In the genomic region with DNA sequence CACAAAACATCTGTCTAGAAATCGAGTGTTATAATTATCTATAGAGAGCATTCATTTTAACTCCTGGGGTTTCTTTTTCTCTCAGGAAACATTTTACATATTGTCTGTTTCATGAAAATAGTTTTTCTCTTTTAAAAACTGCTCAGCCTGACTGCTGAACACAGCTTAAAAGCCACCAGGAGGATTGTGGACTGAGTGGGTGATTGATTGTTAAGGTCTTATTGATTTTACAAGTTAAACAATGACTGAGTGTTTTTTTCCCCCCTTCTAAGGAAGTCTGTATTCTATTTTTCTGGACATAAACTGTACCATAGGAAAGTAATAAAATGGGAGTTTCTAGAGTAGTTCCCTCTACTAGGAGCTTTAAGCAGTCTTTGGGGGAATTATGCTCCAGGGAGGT, we compare ENCODE assay signal across 25 cellular contexts.
"Had no signal": no experiment of that assay in that cellular context is flagged by ENCODE, and none has a peak within 500 bp of the region (broad histone marks: within the 10 kb centered on the region; RNA-seq: fewer than 3 reads in every experiment).

No MANE protein-coding gene starts in this region.

- H3K27me3 ChIP-seq: neural progenitor cell, thyroid gland, upper lobe of right lung had no signal

- H3K4me1 ChIP-seq: left ventricle myocardium inferior, neural progenitor cell, prostate gland, upper lobe of right lung had no signal

- H3K4me1 Mint-ChIP-seq: activated CD4-positive, alpha-beta memory T cell treated with anti-CD3 and anti-CD28 coated beads, Interleukin-2, amount 10 ng/mL, durations not matched to agents 7 days and 5 days; activated CD4-positive, alpha-beta T cell treated with anti-CD3 and anti-CD28 coated beads, Interleukin-2, amount 10 ng/mL, durations not matched to agents 24 days and 14 days; activated naive CD8-positive, alpha-beta T cell treated with anti-CD3 and anti-CD28 coated beads, Interleukin-2, amount 50 U/mL, for 24 hours; brain; neural progenitor cell had no signal

- H3K9me3 Mint-ChIP-seq: activated CD4-positive, alpha-beta T cell treated with anti-CD3 and anti-CD28 coated beads, Interleukin-2, amount 10 ng/mL, durations not matched to agents 24 days and 14 days; activated T-helper 1 cell treated with anti-CD3 and anti-CD28 coated beads, Interleukin-12 subunit alpha, Interleukin-12 subunit beta, Interleukin-2, Interleukin-4 antibody, amounts not matched to agents 30 ng/mL and 10 ng/mL and 1 ng/mL, durations not matched to agents 14 hours and 24 hours and 36 hours; neural progenitor cell; T-helper 2 cell treated with Interferon-gamma antibody and Interleukin-4, amounts not matched to agents 5 μg/mL and 100 μg/mL, for 36 hours had no signal

- H3K36me3 Mint-ChIP-seq: brain; naive thymus-derived CD4-positive, alpha-beta T cell; neural progenitor cell had no signal

- H2AFZ ChIP-seq: neural progenitor cell had no signal

- H3K9ac ChIP-seq: neural progenitor cell had no signal

- ATAC-seq: activated CD4-positive, CD25-positive, alpha-beta regulatory T cell treated with anti-CD3 and anti-CD28 coated beads, Interleukin-2, amount 50 U/mL, for 24 hours; activated naive CD8-positive, alpha-beta T cell treated with anti-CD3 and anti-CD28 coated beads, Interleukin-2, amount 50 U/mL, for 24 hours; naive thymus-derived CD4-positive, alpha-beta T cell; stimulated activated naive CD8-positive, alpha-beta T cell treated with anti-CD3 and anti-CD28 coated beads, Interleukin-15, Interleukin-2, amounts not matched to agents 100 U/mL and 50 U/mL, for 24 hours; upper lobe of right lung had no signal

- H3K27me3 Mint-ChIP-seq: activated CD4-positive, alpha-beta memory T cell treated with anti-CD3 and anti-CD28 coated beads, Interleukin-2, amount 10 ng/mL, durations not matched to agents 7 days and 5 days; activated CD4-positive, alpha-beta T cell treated with anti-CD3 and anti-CD28 coated beads, Interleukin-2, amount 10 ng/mL, durations not matched to agents 24 days and 14 days; activated naive CD8-positive, alpha-beta T cell treated with anti-CD3 and anti-CD28 coated beads, Interleukin-2, amount 50 U/mL, for 24 hours; brain; dendritic cell treated with granulocyte-macrophage colony-stimulating factor and Interleukin-4, amounts not matched to agents 40 ng/mL and 50 ng/mL, for 4 days; naive thymus-derived CD4-positive, alpha-beta T cell had no signal

- H3K27ac Mint-ChIP-seq: activated CD4-positive, alpha-beta memory T cell treated with anti-CD3 and anti-CD28 coated beads, Interleukin-2, amount 10 ng/mL, durations not matched to agents 7 days and 5 days; activated CD4-positive, alpha-beta T cell treated with anti-CD3 and anti-CD28 coated beads, Interleukin-2, amount 10 ng/mL, durations not matched to agents 24 days and 14 days; activated naive CD8-positive, alpha-beta T cell treated with anti-CD3 and anti-CD28 coated beads, Interleukin-2, amount 50 U/mL, for 24 hours; activated T-helper 1 cell treated with anti-CD3 and anti-CD28 coated beads, Interleukin-12 subunit alpha, Interleukin-12 subunit beta, Interleukin-2, Interleukin-4 antibody, amounts not matched to agents 30 ng/mL and 10 ng/mL and 1 ng/mL, durations not matched to agents 14 hours and 24 hours and 36 hours; brain; dendritic cell treated with granulocyte-macrophage colony-stimulating factor and Interleukin-4, amounts not matched to agents 40 ng/mL and 50 ng/mL, for 4 days; naive thymus-derived CD4-positive, alpha-beta T cell; neural progenitor cell; T-helper 2 cell treated with Interferon-gamma antibody and Interleukin-4, amounts not matched to agents 5 μg/mL and 100 μg/mL, for 36 hours had no signal

- H3K4me3 ChIP-seq: left ventricle myocardium inferior, neural progenitor cell, prostate gland, thyroid gland, upper lobe of right lung had no signal

- H3K4me2 ChIP-seq: neural progenitor cell had no signal

- H3K9me3 ChIP-seq: left ventricle myocardium inferior, prostate gland, thyroid gland, upper lobe of right lung had no signal

- H3K4me3 Mint-ChIP-seq: activated CD4-positive, alpha-beta memory T cell treated with anti-CD3 and anti-CD28 coated beads, Interleukin-2, amount 10 ng/mL, durations not matched to agents 7 days and 5 days; activated CD4-positive, alpha-beta T cell treated with anti-CD3 and anti-CD28 coated beads, Interleukin-2, amount 10 ng/mL, durations not matched to agents 24 days and 14 days; activated naive CD8-positive, alpha-beta T cell treated with anti-CD3 and anti-CD28 coated beads, Interleukin-2, amount 50 U/mL, for 24 hours; activated T-helper 1 cell treated with anti-CD3 and anti-CD28 coated beads, Interleukin-12 subunit alpha, Interleukin-12 subunit beta, Interleukin-2, Interleukin-4 antibody, amounts not matched to agents 30 ng/mL and 10 ng/mL and 1 ng/mL, durations not matched to agents 14 hours and 24 hours and 36 hours; brain; dendritic cell treated with granulocyte-macrophage colony-stimulating factor and Interleukin-4, amounts not matched to agents 40 ng/mL and 50 ng/mL, for 4 days; naive thymus-derived CD4-positive, alpha-beta T cell; neural progenitor cell; T-helper 2 cell treated with Interferon-gamma antibody and Interleukin-4, amounts not matched to agents 5 μg/mL and 100 μg/mL, for 36 hours had no signal

- H3K36me3 ChIP-seq: left ventricle myocardium inferior, neural progenitor cell, prostate gland, thyroid gland, upper lobe of right lung had no signal

- DNase-seq: activated CD4-positive, alpha-beta memory T cell treated with anti-CD3 and anti-CD28 coated beads, Interleukin-2, amount 10 ng/mL, durations not matched to agents 7 days and 5 days; activated CD4-positive, alpha-beta T cell treated with anti-CD3 and anti-CD28 coated beads, Interleukin-2, amount 10 ng/mL, durations not matched to agents 24 days and 14 days; activated gamma-delta T cell; activated naive CD4-positive, alpha-beta T cell treated with anti-CD3 and anti-CD28 coated beads, Interleukin-2, amount 50 U/mL, for 16 hours; activated naive CD8-positive, alpha-beta T cell treated with anti-CD3 and anti-CD28 coated beads, Interleukin-2, amount 50 U/mL, for 24 hours; effector CD4-positive, alpha-beta T cell; erythroblast; foreskin fibroblast; kidney glomerular epithelial cell; left ventricle myocardium inferior; naive thymus-derived CD4-positive, alpha-beta T cell; stimulated activated CD4-positive, alpha-beta T cell treated with anti-CD3 and anti-CD28 coated beads, Interleukin-4, amount 100 ng/mL, for 24 hours; stimulated activated naive CD8-positive, alpha-beta T cell treated with anti-CD3 and anti-CD28 coated beads, Interleukin-15, Interleukin-2, amounts not matched to agents 100 U/mL and 50 U/mL, for 24 hours; substantia nigra; thyroid gland; upper lobe of right lung had no signal

- H3K27ac ChIP-seq: left ventricle myocardium inferior, neural progenitor cell, prostate gland, thyroid gland, upper lobe of right lung, VCaP had no signal

- FAIRE-seq: endometrium had no signal
